In the genomic region with DNA sequence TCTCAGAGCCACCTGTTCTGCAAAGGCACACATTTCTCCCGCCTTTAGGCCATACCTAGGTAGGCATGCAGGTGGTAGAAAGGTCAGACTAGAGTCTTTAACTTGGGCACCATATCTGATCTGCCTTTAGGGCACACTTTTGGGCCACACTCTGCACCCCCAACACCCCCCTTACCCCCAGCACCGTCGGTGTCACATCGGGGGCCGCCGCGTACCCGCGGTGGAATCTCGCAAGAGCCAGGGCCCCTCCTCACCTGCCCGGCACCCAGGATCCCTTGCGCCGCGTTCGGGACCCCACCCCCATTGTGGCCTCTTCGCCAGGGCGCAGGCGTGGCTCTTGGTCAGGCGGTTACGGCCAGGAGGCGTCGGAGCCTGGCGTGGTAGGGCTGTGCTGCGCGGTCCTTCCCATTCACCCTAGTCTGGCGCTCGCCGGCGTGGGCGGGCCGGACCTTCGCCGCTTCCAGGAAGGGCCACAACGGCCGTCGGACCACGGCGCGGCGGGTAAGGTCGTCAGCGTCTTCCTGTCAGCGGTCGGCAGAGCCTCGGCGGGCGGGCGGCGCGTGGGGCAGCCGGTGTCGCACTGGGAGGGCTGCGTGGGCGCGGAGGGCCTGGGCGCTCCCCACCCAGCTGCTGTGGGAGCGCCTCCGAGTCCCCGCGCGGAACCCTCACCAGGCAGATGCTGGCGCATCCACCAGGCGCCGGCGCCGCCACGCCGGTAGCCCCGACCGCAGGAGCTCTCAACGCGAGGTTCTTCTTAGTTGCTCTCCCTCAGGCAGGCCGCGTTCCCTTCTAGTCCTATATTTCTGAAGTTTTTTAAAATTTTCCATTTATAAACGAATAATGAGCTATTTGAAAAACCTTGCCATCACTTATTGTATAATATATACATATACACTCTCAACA, we compare ENCODE assay signal across 8 cellular contexts. TPM values are rescaled to one million over a fixed set of nuclear protein-coding genes. Genes with fewer than 3 reads are reported as not detected.
DNase-seq lines count a peak whose midpoint lies in the region; ATAC-seq and TF ChIP-seq lines count a peak whose summit lies in the region.

A gene (plus strand): TSS at position 341 of the 903 bp plus-strand sequence. CDS start 23,028 bp downstream, outside the sequence.

- TF ChIP-seq EP300 in upper lobe of left lung (IDR thresholded peaks at IDR 0.05): no peak

- TF ChIP-seq CTCF in upper lobe of left lung (IDR thresholded peaks at IDR 0.05): peak in 1 of 6 experiments; percentile 19

- H3K9me3 ChIP-seq in mucosa of rectum (ENCODE audit: control insufficient read depth in 2 of 2, low read length in 2 of 2) (peaks cover 0 to 10% of the 10 kb centered on the region in 2 donors), upper lobe of left lung (peaks cover 15 to 24% (median 17%) of the 10 kb centered on the region in 4 donors)

- H3K9ac ChIP-seq in mucosa of rectum (ENCODE audit: low read depth in 1 of 2, low read length in 2 of 2): peak within 1 kb of the TSS; percentile 41 to 75

- peak; percentile 80 for DNase-seq in D341Med (ENCODE audit: low spot score)
- DNase-seq in NCI-H1930 (lab: John Stamatoyannopoulos, UW): peak; percentile 55 to 81
- DNase-seq in UCSD-AML1 (lab: John Stamatoyannopoulos, UW; ENCODE audit: unreplicated experiment): peak; percentile 75
- DNase-seq in erythroblast (lab: John Stamatoyannopoulos, UW): peak; percentile 62 to 80
- peak; percentile 80 to 96 for DNase-seq in upper lobe of left lung
- DNase-seq in mesenteric fat pad (ENCODE audit: low spot score): no peak

- no peaks in the 10 kb centered on the region for H3K27me3 ChIP-seq in mucosa of rectum (ENCODE audit: control insufficient read depth in 2 of 2, insufficient read depth in 2 of 2, low read length in 2 of 2)
- H3K27me3 ChIP-seq in upper lobe of left lung: no peaks in the 10 kb centered on the region

- peak; percentile 49 for ATAC-seq in GM21576 (IDR thresholded peaks at IDR 0.05; ENCODE audit: unreplicated experiment)
- ATAC-seq in upper lobe of left lung (ENCODE audit: low FRiP score in 2 of 2): peak; percentile 98

- peaks cover 0 to 2% of the 10 kb centered on the region in 2 donors for H3K4me1 ChIP-seq in mucosa of rectum (ENCODE audit: control insufficient read depth in 2 of 2, insufficient read depth in 2 of 2, low read length in 2 of 2)
- H3K4me1 ChIP-seq in upper lobe of left lung: peaks cover 0 to 11% (median 8%) of the 10 kb centered on the region in 4 donors

- TF ChIP-seq POLR2A in erythroblast (IDR thresholded peaks at IDR 0.05; ENCODE audit: low read length): peak; percentile 46
- TF ChIP-seq POLR2A in upper lobe of left lung (IDR thresholded peaks at IDR 0.05): peak in 3 of 4 donors; percentile 33 to 82 (median 72)

- H3K27ac ChIP-seq in mucosa of rectum (ENCODE audit: low read depth in 2 of 2, low read length in 2 of 2): peak within 1 kb of the TSS; percentile 67 to 70
- peak within 1 kb of the TSS; percentile 73 to 82 (median 78) for H3K27ac ChIP-seq in upper lobe of left lung

- WGBS in upper lobe of left lung, 2 donors: 2 to 5% methylated on average over 37 to 52 of the region's 75 CpGs

- H3K4me3 ChIP-seq in mucosa of rectum (ENCODE audit: low read length in 2 of 2) (peak within 1 kb of the TSS; percentile 57 to 69), upper lobe of left lung (peak within 1 kb of the TSS; percentile 33 to 65 (median 55))

- no peaks in the 10 kb centered on the region for H3K36me3 ChIP-seq in mucosa of rectum (ENCODE audit: control insufficient read depth in 2 of 2, insufficient read depth in 2 of 2, low read length in 2 of 2)
- no peaks in the 10 kb centered on the region for H3K36me3 ChIP-seq in upper lobe of left lung

RNA-seq across cellular contexts. Expression of the gene that starts here (rescaled TPM):
- total RNA-seq in upper lobe of left lung (10 to 100 TPM in 5 of 6 donors, 1 to 10 TPM in 1; 2.1 to 26.5 (median 12.9) TPM), mesenteric fat pad (4.8 TPM)
